ENCODE assay signal across 8 cellular contexts in genomic region chr5:179699640-179700298, GRCh38. TPM values are rescaled to one million over a fixed set of nuclear protein-coding genes. Genes with fewer than 3 reads are reported as not detected.
DNase-seq lines count a peak whose midpoint lies in the region; ATAC-seq and TF ChIP-seq lines count a peak whose summit lies in the region.

No MANE protein-coding gene starts in this region.

- H2AK5ac ChIP-seq in H9 (ENCODE audit: insufficient read length, low read length): no peak overlapping the region

- H3K4ac ChIP-seq in H9 (ENCODE audit: low read depth, low read length): no peak overlapping the region

- whole genome bisulfite sequencing in H9 (ENCODE audit: extremely low coverage, insufficient read length, low lambda C conversion rate): no CpG with 5 or more reads among the region's 18 CpGs
- WGBS in lung, 2 donors: 1% methylated on average over 18 of the region's 18 CpGs

- TF ChIP-seq CTCF in Caco-2 (IDR thresholded peaks at IDR 0.05; ENCODE audit: insufficient read depth in 1 of 2, low read depth in 1 of 2, low read length in 1 of 2, severe bottlenecking in 1 of 2, unreplicated experiment in 1 of 2) (no peak), H9 (conservative IDR thresholded peaks at IDR 0.05) (no peak), RWPE2 (IDR thresholded peaks at IDR 0.05; ENCODE audit: poor library complexity, severe bottlenecking) (no peak), lung (IDR thresholded peaks at IDR 0.05; ENCODE audit: control extremely low read depth, extremely low read depth) (no peak)

- no peaks in the 10 kb centered on the region for H4K20me1 ChIP-seq in H9 (ENCODE audit: control insufficient read depth, insufficient read depth, insufficient read length)

- H2BK5ac ChIP-seq in H9 (ENCODE audit: insufficient read length, low read length): no peak overlapping the region

- H3K4me1 Mint-ChIP-seq in Caco-2 (ENCODE audit: low read depth, unreplicated experiment) (peaks cover 8% of the 10 kb centered on the region), H9 (peaks cover 27 to 42% of the 10 kb centered on the region in 2 experiments)
- H3K4me1 Mint-ChIP-seq in stimulated activated naive CD8-positive, alpha-beta T cell treated with anti-CD3 and anti-CD28 coated beads, Interleukin-15, amount 100 ng/mL, for 72 hours: peaks cover 62% of the 10 kb centered on the region

- H3K27me3 ChIP-seq in Caco-2 (replicated peaks; ENCODE audit: control insufficient read depth, insufficient read depth, low read length): no peaks in the 10 kb centered on the region
- no peaks in the 10 kb centered on the region for H3K27me3 ChIP-seq in H9 (ENCODE audit: insufficient read depth, low read length)
- H3K27me3 ChIP-seq in RWPE2 (ENCODE audit: insufficient read depth, poor library complexity, severe bottlenecking): no peaks in the 10 kb centered on the region
- no peaks in the 10 kb centered on the region for H3K27me3 ChIP-seq in lung (ENCODE audit: control insufficient read depth, insufficient read depth)

- H3K27ac ChIP-seq in H9 (ENCODE audit: insufficient read length, low read depth, low read length): no peak overlapping the region
- peak overlapping the region; percentile 71 for H3K27ac ChIP-seq in RWPE2 (ENCODE audit: poor library complexity, severe bottlenecking)
- peak overlapping the region; percentile 97 to 99 for H3K27ac ChIP-seq in lung (ENCODE audit: low read depth in 1 of 2, low read length in 1 of 2)

- peak overlapping the region; percentile 81 for H3K4me2 ChIP-seq in H9 (ENCODE audit: insufficient read depth, insufficient read length, low read length)

- peaks cover 39% of the 10 kb centered on the region for H3K79me2 ChIP-seq in H9 (ENCODE audit: insufficient read depth, low read length)

- H3K36me3 Mint-ChIP-seq in Caco-2 (ENCODE audit: insufficient read depth, unreplicated experiment) (peaks cover 65% of the 10 kb centered on the region), H9 (ENCODE audit: insufficient read depth in 1 of 3, low read depth in 3 of 3) (peaks cover 33 to 47% (median 34%) of the 10 kb centered on the region in 3 experiments)

- DNase-seq in Caco-2: peak in 1 of 2 experiments; percentile 24
- no peak for DNase-seq in H9
- no peak for DNase-seq in RWPE2 (ENCODE audit: low spot score)
- DNase-seq in central memory CD4-positive, alpha-beta T cell: peak; percentile 21
- DNase-seq in lung (ENCODE audit: low spot score): no peak
- DNase-seq in stimulated activated naive CD8-positive, alpha-beta T cell treated with anti-CD3 and anti-CD28 coated beads, Interleukin-15, amount 100 ng/mL, for 72 hours: peak; percentile 38 to 74
- no peak for DNase-seq in NCI-H128 (lab: John Stamatoyannopoulos, UW; ENCODE audit: unreplicated experiment)

- H3K4me3 ChIP-seq in Caco-2 (ENCODE audit: low read depth, low read length) (peak overlapping the region; percentile 95), RWPE2 (ENCODE audit: severe bottlenecking) (peak overlapping the region; percentile 94), lung (peak overlapping the region; percentile 81)

- H2AFZ ChIP-seq in H9 (ENCODE audit: low read length): no peak overlapping the region

- H3K79me1 ChIP-seq in H9 (ENCODE audit: insufficient read depth, low read depth, low read length, poor library complexity, severe bottlenecking): no peaks in the 10 kb centered on the region

- no peak overlapping the region for H2BK15ac ChIP-seq in H9 (ENCODE audit: low read depth, low read length)

- peak overlapping the region; percentile 97; the same call in 1 of the 2 replicates for H3K14ac ChIP-seq in H9 (ENCODE audit: insufficient read depth, low read length)

- H4K8ac ChIP-seq in H9 (replicated peaks; ENCODE audit: insufficient read length, low read depth, low read length): no peak overlapping the region

- H3K18ac ChIP-seq in H9 (ENCODE audit: insufficient read length, low read depth, low read length): no peak overlapping the region

- no peak for ATAC-seq in RWPE2 (ENCODE audit: low read depth)
- no peak for ATAC-seq in lung (ENCODE audit: insufficient read depth, low FRiP score)
- ATAC-seq in stimulated activated naive CD8-positive, alpha-beta T cell treated with anti-CD3 and anti-CD28 coated beads, Interleukin-15, amount 100 ng/mL, for 72 hours: peak; percentile 43
- ATAC-seq in HG02981 (IDR thresholded peaks at IDR 0.05; ENCODE audit: unreplicated experiment): no peak

- peak overlapping the region; percentile 93 for H4K91ac ChIP-seq in H9 (ENCODE audit: insufficient read length, low read depth, low read length)

- H3K36me3 ChIP-seq in Caco-2 (ENCODE audit: control insufficient read depth, insufficient read depth, low read length) (peaks cover 1% of the 10 kb centered on the region), RWPE2 (ENCODE audit: low read depth) (peaks cover 53% of the 10 kb centered on the region), lung (ENCODE audit: control insufficient read depth in 2 of 2, insufficient read depth in 2 of 2, low read length in 2 of 2) (peaks cover 4% of the 10 kb centered on the region in 2 donors)

- no peak overlapping the region for H3K23ac ChIP-seq in H9 (ENCODE audit: insufficient read length, low read depth, low read length)

- H3K27ac Mint-ChIP-seq in Caco-2 (ENCODE audit: unreplicated experiment) (peak overlapping the region; percentile 93), H9 (peak overlapping the region; percentile 87 to 99 (median 95))
- H3K27ac Mint-ChIP-seq in stimulated activated naive CD8-positive, alpha-beta T cell treated with anti-CD3 and anti-CD28 coated beads, Interleukin-15, amount 100 ng/mL, for 72 hours: peak overlapping the region; percentile 97 to 99

- H2BK12ac ChIP-seq in H9 (ENCODE audit: insufficient read length, low read depth, low read length): no peak overlapping the region

- peaks cover 8% of the 10 kb centered on the region for H3K4me1 ChIP-seq in Caco-2
- H3K4me1 ChIP-seq in H9 (ENCODE audit: insufficient read depth, low read length): peaks cover 7% of the 10 kb centered on the region; the same call in 1 of the 2 replicates
- peaks cover 10% of the 10 kb centered on the region for H3K4me1 ChIP-seq in RWPE2 (ENCODE audit: insufficient read depth, poor library complexity, severe bottlenecking)
- peaks cover 3 to 20% of the 10 kb centered on the region in 2 donors for H3K4me1 ChIP-seq in lung (ENCODE audit: control insufficient read depth in 2 of 2, insufficient read depth in 2 of 2, low read length in 2 of 2)

- H2BK20ac ChIP-seq in H9 (ENCODE audit: low read depth, low read length, poor library complexity, severe bottlenecking): no peak overlapping the region

- no peak overlapping the region for H3K56ac ChIP-seq in H9 (ENCODE audit: insufficient read length, low read depth, low read length)

- H3K9ac ChIP-seq in H9 (ENCODE audit: extremely low read depth, insufficient read length, low read length): peak overlapping the region; percentile 98

- POLR2A ChIA-PET in Caco-2 (lab: Charles Lee): interaction anchor here (0.7 kb wide), 1 partner anchor 149 kb away, joined by 6 read pairs; the partner anchor contains the start of gene RUFY1

- H2BK120ac ChIP-seq in H9 (ENCODE audit: low read depth, low read length, poor library complexity, severe bottlenecking): no peak overlapping the region

- H4K5ac ChIP-seq in H9 (ENCODE audit: insufficient read length, low read depth, low read length): no peak overlapping the region

- CTCF ChIA-PET in Caco-2 (lab: Charles Lee): no interaction called here

- H3K27me3 Mint-ChIP-seq in Caco-2 (ENCODE audit: insufficient read depth, unreplicated experiment) (no peaks in the 10 kb centered on the region), H9 (ENCODE audit: low read depth) (no peaks in the 10 kb centered on the region)
- H3K27me3 Mint-ChIP-seq in stimulated activated naive CD8-positive, alpha-beta T cell treated with anti-CD3 and anti-CD28 coated beads, Interleukin-15, amount 100 ng/mL, for 72 hours: no peaks in the 10 kb centered on the region

- H3K9me3 ChIP-seq in Caco-2: no peaks in the 10 kb centered on the region
- H3K9me3 ChIP-seq in H9 (ENCODE audit: control insufficient read depth, low read depth, low read length): no peaks in the 10 kb centered on the region
- H3K9me3 ChIP-seq in RWPE2 (ENCODE audit: severe bottlenecking): no peaks in the 10 kb centered on the region
- no peaks in the 10 kb centered on the region for H3K9me3 ChIP-seq in lung (ENCODE audit: control insufficient read depth in 2 of 2, insufficient read depth in 1 of 2, low read length in 1 of 2)

- H3K4me3 Mint-ChIP-seq in Caco-2 (ENCODE audit: unreplicated experiment): peak overlapping the region; percentile 99
- peak overlapping the region; percentile 92 to 99 for H3K4me3 Mint-ChIP-seq in H9
- H3K4me3 Mint-ChIP-seq in stimulated activated naive CD8-positive, alpha-beta T cell treated with anti-CD3 and anti-CD28 coated beads, Interleukin-15, amount 100 ng/mL, for 72 hours: peak overlapping the region; percentile 97

- no peak overlapping the region for H3T11ph ChIP-seq in H9 (ENCODE audit: low read length)

- intact Hi-C loops in Caco-2 (cut with micrococcal nuclease; ENCODE audit: unreplicated experiment): loop anchor here (2.0 kb wide), 1 partner anchor 141 kb away; no protein-coding TSS in a partner anchor

- H3K23me2 ChIP-seq in H9 (ENCODE audit: insufficient read length, low read depth, low read length, poor library complexity, severe bottlenecking): peaks cover 7% of the 10 kb centered on the region

- H3K9me3 Mint-ChIP-seq in Caco-2 (ENCODE audit: unreplicated experiment) (no peaks in the 10 kb centered on the region), H9 (peaks cover 0 to 6% of the 10 kb centered on the region in 2 experiments; a peak in 3 of 5 replicates)
- no peaks in the 10 kb centered on the region for H3K9me3 Mint-ChIP-seq in stimulated activated naive CD8-positive, alpha-beta T cell treated with anti-CD3 and anti-CD28 coated beads, Interleukin-15, amount 100 ng/mL, for 72 hours

- BruUV-seq in Caco-2 (replicated peaks; lab: Mats Ljungman, UMichigan): TSS peak; percentile 60

RNA-seq across cellular contexts. Expression of gene CANX, which starts 1.0 kb away (rescaled TPM):
- 853 and 871 TPM in 2 replicates for total RNA-seq in Caco-2 (2022)
- 518 and 538 TPM in 2 replicates for total RNA-seq in H9 (2021)
- total RNA-seq in lung: 100 to 1,000 TPM; 340 to 924 TPM
- polyA plus RNA-seq in lung: 100 to 1,000 TPM; 132 to 248 TPM

RNA-seq across cellular contexts. Expression of gene CBY3, which starts 18.9 kb away (rescaled TPM):
- 0.68 and 1.3 TPM in 2 replicates for total RNA-seq in Caco-2 (2022)
- 0.50 and 1.6 TPM in 2 replicates for total RNA-seq in H9 (2021)
- total RNA-seq in lung: not detected
- polyA plus RNA-seq in lung: under 1 TPM; 0.10 to 0.22 TPM

RNA-seq across cellular contexts. Expression of gene MAML1, which starts 32.9 kb away (rescaled TPM):
- total RNA-seq in Caco-2 (2022): 39.3 and 41.3 TPM in 2 replicates
- 50.8 and 51.1 TPM in 2 replicates for total RNA-seq in H9 (2021)
- 10 to 100 TPM; 26.0 to 34.5 TPM for total RNA-seq in lung
- 10 to 100 TPM in 1 of 2 donors, 1 to 10 TPM in 1; 6.7 to 15.0 TPM for polyA plus RNA-seq in lung

Comparison
In these comparisons a context has a peak if more than half of its experiments do, and no peak if none do; other contexts are left out.
1. DNase-seq: peak in central memory CD4-positive, alpha-beta T cell (single experiment) and stimulated activated naive CD8-positive, alpha-beta T cell treated with anti-CD3 and anti-CD28 coated beads, Interleukin-15, amount 100 ng/mL, for 72 hours (2 of 2); none in H9 (single experiment), RWPE2 (single experiment), lung (single experiment) and NCI-H128 (single experiment).
2. Peak in every context shown above with its lines, with median percentiles within 50 percentile points of each other: H3K4me3 ChIP-seq, H3K27ac Mint-ChIP-seq and H3K4me3 Mint-ChIP-seq.